23 cellular contexts compared by ENCODE assay signal in genomic region chr22:32073823-32074380, GRCh38. TPM values are rescaled to one million over a fixed set of nuclear protein-coding genes. Genes with fewer than 3 reads are reported as not detected.
DNase-seq lines count a peak whose midpoint lies in the region; ATAC-seq and TF ChIP-seq lines count a peak whose summit lies in the region.
"Had no signal": no experiment of that assay in that cellular context is flagged by ENCODE, and none has a peak within 500 bp of the region (broad histone marks: within the 10 kb centered on the region; RNA-seq: fewer than 3 reads in every experiment).

No MANE protein-coding gene starts in this region.

- H3K4me3 ChIP-seq in neuronal stem cell (ENCODE audit: low read length in 2 of 2) (no peak overlapping the region), transverse colon (no peak overlapping the region)
- H3K4me3 ChIP-seq: BLaER1 had no signal

- no peaks in the 10 kb centered on the region for H3K79me2 ChIP-seq in H9 (ENCODE audit: insufficient read depth, low read length)

- H3K36me3 Mint-ChIP-seq in T-cell (no peaks in the 10 kb centered on the region), H9 (ENCODE audit: insufficient read depth in 1 of 3, low read depth in 3 of 3) (no peaks in the 10 kb centered on the region; a peak in 1 of 7 replicates)

- H2BK20ac ChIP-seq in H9 (ENCODE audit: low read depth, low read length, poor library complexity, severe bottlenecking) = no peak overlapping the region

- no peak overlapping the region for H3K27ac ChIP-seq in neuronal stem cell (replicated peaks; ENCODE audit: low read length)
- peak overlapping the region in 2 of 4 donors; percentile 50 to 57 for H3K27ac ChIP-seq in transverse colon
- no peak overlapping the region for H3K27ac ChIP-seq in H9 (ENCODE audit: insufficient read length, low read depth, low read length)
- H3K27ac ChIP-seq: 22Rv1, BLaER1 had no signal

- ATAC-seq in Right ventricle myocardium superior (ENCODE audit: poor library complexity) (peak; percentile 13), left cardiac atrium (no peak), left lobe of liver (peak; percentile 20), T-cell (replicated peaks in 1 of 4) (no peak)

- H2BK120ac ChIP-seq in neuronal stem cell (ENCODE audit: low read depth, low read length) = no peak overlapping the region
- no peak overlapping the region for H2BK120ac ChIP-seq in H9 (ENCODE audit: low read depth, low read length, poor library complexity, severe bottlenecking)

- H3K9me3 Mint-ChIP-seq in T-cell (no peaks in the 10 kb centered on the region), H9 (no peaks in the 10 kb centered on the region)
- H3K9me3 Mint-ChIP-seq: CD4-positive, alpha-beta T cell had no signal

- no peak overlapping the region for H2AK5ac ChIP-seq in neuronal stem cell (ENCODE audit: low read depth, low read length)
- H2AK5ac ChIP-seq in H9 (ENCODE audit: insufficient read length, low read length) = no peak overlapping the region

- no peak overlapping the region for H2BK5ac ChIP-seq in neuronal stem cell (ENCODE audit: low read length)
- no peak overlapping the region for H2BK5ac ChIP-seq in H9 (ENCODE audit: insufficient read length, low read length)

- H3K4me1 Mint-ChIP-seq in T-cell (no peaks in the 10 kb centered on the region), H9 (peaks cover 4 to 8% of the 10 kb centered on the region in 2 experiments)

- no peaks in the 10 kb centered on the region for H3K36me3 ChIP-seq in neuronal stem cell (replicated peaks in 1 of 2; ENCODE audit: control insufficient read depth in 2 of 2, insufficient read depth in 2 of 2, low read length in 2 of 2)
- no peaks in the 10 kb centered on the region for H3K36me3 ChIP-seq in transverse colon
- H3K36me3 ChIP-seq: BLaER1 had no signal

- H2AFZ ChIP-seq in neuronal stem cell (ENCODE audit: low read length) = no peak overlapping the region
- H2AFZ ChIP-seq in H9 (ENCODE audit: low read length) = no peak overlapping the region

- H2BK12ac ChIP-seq in neuronal stem cell (ENCODE audit: low read length) = no peak overlapping the region
- no peak overlapping the region for H2BK12ac ChIP-seq in H9 (ENCODE audit: insufficient read length, low read depth, low read length)

- CTCF ChIA-PET in T-cell (lab: Charles Lee) = interaction anchor here in 1 of 2 donors (0.6 kb wide), 1 partner anchor 94 kb away, joined by 4 read pairs; no protein-coding TSS in a partner anchor

- POLR2A ChIA-PET in T-cell (lab: Charles Lee) = no interaction called here

- H3K27ac Mint-ChIP-seq in T-cell (no peak overlapping the region), H9 (no peak overlapping the region)
- H3K27ac Mint-ChIP-seq: CD4-positive, alpha-beta T cell had no signal

- intact Hi-C loops in Right ventricle myocardium superior (cut with DNase I) (no loop called here), left cardiac atrium (cut with DNase I) (no loop called here), transverse colon (cut with DNase I; ENCODE audit: low total_unique reads) (no loop called here)

- H4K5ac ChIP-seq in H9 (ENCODE audit: insufficient read length, low read depth, low read length) = no peak overlapping the region

- H4K91ac ChIP-seq in neuronal stem cell (ENCODE audit: low read depth, low read length, poor library complexity) (no peak overlapping the region), H9 (ENCODE audit: insufficient read length, low read depth, low read length) (no peak overlapping the region)

- no peak overlapping the region for H3K4me2 ChIP-seq in neuronal stem cell (ENCODE audit: insufficient read depth, low read length, poor library complexity, severe bottlenecking)
- no peak overlapping the region for H3K4me2 ChIP-seq in H9 (ENCODE audit: insufficient read depth, insufficient read length, low read length)
- H3K4me2 ChIP-seq: BLaER1 had no signal

- peak; percentile 46 for TF ChIP-seq POLR2A in transverse colon (IDR thresholded peaks at IDR 0.05)

- TF ChIP-seq CTCF in transverse colon (IDR thresholded peaks at IDR 0.05) = no peak
- TF ChIP-seq CTCF in H9 (conservative IDR thresholded peaks at IDR 0.05) = no peak

- H3K56ac ChIP-seq in H9 (ENCODE audit: insufficient read length, low read depth, low read length) = no peak overlapping the region

- H3K4me3 Mint-ChIP-seq in T-cell (no peak overlapping the region), H9 (no peak overlapping the region)
- H3K4me3 Mint-ChIP-seq: CD4-positive, alpha-beta T cell had no signal

- H3K14ac ChIP-seq in neuronal stem cell (ENCODE audit: low read length) = no peak overlapping the region
- H3K14ac ChIP-seq in H9 (ENCODE audit: insufficient read depth, low read length) = no peak overlapping the region

- in situ Hi-C loops in transverse colon (cut with MboI; ENCODE audit: low pct_ligation_motif_present in 1 of 4, low pct_unique_long_range_greater_than_20kb in 1 of 4, low sequenced_read_pairs in 3 of 4) = loop anchor here in 1 of 4 donors (10.0 kb wide), 1 partner anchor 99 kb away; no protein-coding TSS in a partner anchor

- no peak for DNase-seq in Right ventricle myocardium superior
- DNase-seq in left cardiac atrium = no peak
- no peak for DNase-seq in left lobe of liver (ENCODE audit: low spot score)
- DNase-seq in neuronal stem cell (ENCODE audit: low spot score) = no peak
- peak; percentile 58 for DNase-seq in transverse colon
- DNase-seq in SW480 (ENCODE audit: low spot score) = no peak
- DNase-seq in T-cell = no peak
- no peak for DNase-seq in H9
- DNase-seq: ACHN; CD4-positive, alpha-beta T cell; COR-L47; DMS79; Kasumi-1; NCI-H1694; NCI-H446 treated with DMSO at 0.1 percent for 48 hours; NCI-H526 treated with DMSO at 0.1 percent for 48 hours; OCI-M1; RPMI8226; SHP77 treated with DMSO at 0.1 percent for 48 hours had no signal

- H2BK15ac ChIP-seq in neuronal stem cell (ENCODE audit: low read length) = no peak overlapping the region
- no peak overlapping the region for H2BK15ac ChIP-seq in H9 (ENCODE audit: low read depth, low read length)

- peak overlapping the region; percentile 72 for H3K9ac ChIP-seq in neuronal stem cell (ENCODE audit: low read depth, low read length, poor library complexity)
- no peak overlapping the region for H3K9ac ChIP-seq in H9 (ENCODE audit: extremely low read depth, insufficient read length, low read length)
- H3K9ac ChIP-seq: BLaER1 had no signal

- no peak overlapping the region for H3K23ac ChIP-seq in neuronal stem cell (ENCODE audit: low read depth, low read length, poor library complexity)
- H3K23ac ChIP-seq in H9 (ENCODE audit: insufficient read length, low read depth, low read length) = no peak overlapping the region

- H3K23me2 ChIP-seq in H9 (ENCODE audit: insufficient read length, low read depth, low read length, poor library complexity, severe bottlenecking) = no peaks in the 10 kb centered on the region

- H3K9me3 ChIP-seq in neuronal stem cell (replicated peaks in 1 of 2; ENCODE audit: control insufficient read depth in 2 of 2, insufficient read depth in 1 of 2, low read depth in 1 of 2, low read length in 2 of 2) = no peaks in the 10 kb centered on the region
- no peaks in the 10 kb centered on the region for H3K9me3 ChIP-seq in transverse colon
- no peaks in the 10 kb centered on the region for H3K9me3 ChIP-seq in H9 (ENCODE audit: control insufficient read depth, low read depth, low read length)
- H3K9me3 ChIP-seq: BLaER1 had no signal

- H3K27me3 ChIP-seq in neuronal stem cell (ENCODE audit: control insufficient read depth in 3 of 3, insufficient read depth in 3 of 3, low read depth in 1 of 3, low read length in 3 of 3) = peaks cover 0 to 11% (median 0%) of the 10 kb centered on the region in 3 experiments
- H3K27me3 ChIP-seq in transverse colon = no peaks in the 10 kb centered on the region
- no peaks in the 10 kb centered on the region for H3K27me3 ChIP-seq in H9 (ENCODE audit: insufficient read depth, low read length)
- H3K27me3 ChIP-seq: BLaER1 had no signal

- no CpG with 5 or more reads among the region's 5 CpGs for WGBS in neuronal stem cell (ENCODE audit: extremely low coverage in 2 of 2, insufficient read length in 2 of 2, insufficient replicate concordance in 1 of 2), 2 donors
- 46% methylated on average over 5 of the region's 5 CpGs; no CpG with 5 or more reads in 1 of the 2 donors for WGBS in transverse colon (ENCODE audit: low coverage in 1 of 2), 2 donors
- no CpG with 5 or more reads among the region's 5 CpGs for WGBS in H9 (ENCODE audit: extremely low coverage, insufficient read length, low lambda C conversion rate)

- H3K18ac ChIP-seq in neuronal stem cell (ENCODE audit: low read length) (peak overlapping the region; percentile 27), H9 (ENCODE audit: insufficient read length, low read depth, low read length) (no peak overlapping the region)

- H3K4ac ChIP-seq in neuronal stem cell (ENCODE audit: low read length) (no peak overlapping the region), H9 (ENCODE audit: low read depth, low read length) (no peak overlapping the region)

- no peak overlapping the region for H3T11ph ChIP-seq in H9 (ENCODE audit: low read length)

- TF ChIP-seq EP300 in transverse colon (IDR thresholded peaks at IDR 0.05; ENCODE audit: low read depth) = peak; percentile 42

- H3K79me1 ChIP-seq in neuronal stem cell (ENCODE audit: low read depth, low read length) (no peaks in the 10 kb centered on the region), H9 (ENCODE audit: insufficient read depth, low read depth, low read length, poor library complexity, severe bottlenecking) (no peaks in the 10 kb centered on the region)

- H4K8ac ChIP-seq in neuronal stem cell (ENCODE audit: low read depth, low read length) = no peak overlapping the region
- H4K8ac ChIP-seq in H9 (replicated peaks; ENCODE audit: insufficient read length, low read depth, low read length) = no peak overlapping the region

- no peaks in the 10 kb centered on the region for H4K20me1 ChIP-seq in H9 (ENCODE audit: control insufficient read depth, insufficient read depth, insufficient read length)
- H4K20me1 ChIP-seq: BLaER1 had no signal

- H3K27me3 Mint-ChIP-seq in T-cell (peaks cover 20 to 22% of the 10 kb centered on the region in 2 donors), H9 (ENCODE audit: low read depth) (peaks cover 60% of the 10 kb centered on the region)

- H3K4me1 ChIP-seq in neuronal stem cell (ENCODE audit: control insufficient read depth in 2 of 2, insufficient read depth in 1 of 2, low read depth in 1 of 2, low read length in 2 of 2) (peaks cover 0 to 2% of the 10 kb centered on the region in 2 donors), transverse colon (peaks cover 0 to 53% (median 4%) of the 10 kb centered on the region in 4 donors), H9 (ENCODE audit: insufficient read depth, low read length) (peaks cover 3% of the 10 kb centered on the region; the same call in 1 of the 2 replicates)
- H3K4me1 ChIP-seq: BLaER1 had no signal

RNA-seq across cellular contexts. Expression of gene SLC5A1, which starts 30.8 kb away (rescaled TPM):
- total RNA-seq in Right ventricle myocardium superior (215 TPM), left cardiac atrium (10 to 100 TPM; 60.5 to 81.5 TPM), left lobe of liver (1.9 TPM), transverse colon (100 to 1,000 TPM in 2 of 4 donors, 10 to 100 TPM in 2; 25.5 to 145 (median 83.2) TPM), T-cell (not detected), H9 (2021) (not detected in 2 replicates)
- polyA plus RNA-seq in neuronal stem cell (2013, experiment 1 of 2) = 0.01 TPM
- 0.03 TPM for polyA plus RNA-seq in neuronal stem cell (2013, experiment 2 of 2)
- total RNA-seq: CD4-positive, alpha-beta T cell; H4; MCF 10A had no signal

Comparison
In these comparisons a context has a peak if more than half of its experiments do, and no peak if none do; other contexts are left out.
1. ATAC-seq: peak in Right ventricle myocardium superior (single experiment) and left lobe of liver (single experiment); none in left cardiac atrium (0 of 2) and T-cell (0 of 4).